Comparison of ENCODE assay signal across 1 cellular context in genomic region chr1:63713041-63713440, GRCh38.
TF ChIP-seq lines count a peak whose summit lies in the region.

No MANE protein-coding gene starts in this region.

TF ChIP-seq in IMR-90, 13 proteins besides CTCF, POLR2A, EP300 and RAD21 (continued from another document):
- TF ChIP-seq NFE2L2 (IDR thresholded peaks at IDR 0.05; ENCODE audit: low read depth, low read length) (no peak), BHLHE40 (IDR thresholded peaks at IDR 0.05; ENCODE audit: low read depth, low read length) (no peak), MAFK (IDR thresholded peaks at IDR 0.05; ENCODE audit: low read depth, low read length) (no peak), RFX5 (IDR thresholded peaks at IDR 0.05; ENCODE audit: low read depth, low read length) (no peak), SMC3 (IDR thresholded peaks at IDR 0.05; ENCODE audit: low read depth, low read length) (no peak), FOS (IDR thresholded peaks at IDR 0.05; ENCODE audit: low read depth, low read length) (no peak), CEBPB (IDR thresholded peaks at IDR 0.05; ENCODE audit: low read depth, low read length) (no peak)
- TF ChIP-seq, protein P1, sequence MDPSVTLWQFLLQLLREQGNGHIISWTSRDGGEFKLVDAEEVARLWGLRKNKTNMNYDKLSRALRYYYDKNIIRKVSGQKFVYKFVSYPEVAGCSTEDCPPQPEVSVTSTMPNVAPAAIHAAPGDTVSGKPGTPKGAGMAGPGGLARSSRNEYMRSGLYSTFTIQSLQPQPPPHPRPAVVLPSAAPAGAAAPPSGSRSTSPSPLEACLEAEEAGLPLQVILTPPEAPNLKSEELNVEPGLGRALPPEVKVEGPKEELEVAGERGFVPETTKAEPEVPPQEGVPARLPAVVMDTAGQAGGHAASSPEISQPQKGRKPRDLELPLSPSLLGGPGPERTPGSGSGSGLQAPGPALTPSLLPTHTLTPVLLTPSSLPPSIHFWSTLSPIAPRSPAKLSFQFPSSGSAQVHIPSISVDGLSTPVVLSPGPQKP (IDR thresholded peaks at IDR 0.05; ENCODE audit: borderline replicate concordance, low read depth, low read length): no peak
- TF ChIP-seq, protein P2, sequence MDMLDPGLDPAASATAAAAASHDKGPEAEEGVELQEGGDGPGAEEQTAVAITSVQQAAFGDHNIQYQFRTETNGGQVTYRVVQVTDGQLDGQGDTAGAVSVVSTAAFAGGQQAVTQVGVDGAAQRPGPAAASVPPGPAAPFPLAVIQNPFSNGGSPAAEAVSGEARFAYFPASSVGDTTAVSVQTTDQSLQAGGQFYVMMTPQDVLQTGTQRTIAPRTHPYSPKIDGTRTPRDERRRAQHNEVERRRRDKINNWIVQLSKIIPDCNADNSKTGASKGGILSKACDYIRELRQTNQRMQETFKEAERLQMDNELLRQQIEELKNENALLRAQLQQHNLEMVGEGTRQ (IDR thresholded peaks at IDR 0.05; ENCODE audit: low read depth, low read length): no peak
